In genomic region chr1:36203027-36203553, GRCh38 we compare ENCODE assay signal across 1 cellular context.
TF ChIP-seq lines count a peak whose summit lies in the region.

No MANE protein-coding gene starts in this region.

TF ChIP-seq in IMR-90, 13 proteins besides CTCF, POLR2A, EP300 and RAD21:
- TF ChIP-seq MAZ (IDR thresholded peaks at IDR 0.05; ENCODE audit: borderline replicate concordance, low read depth, low read length) = no peak
- TF ChIP-seq USF2 (IDR thresholded peaks at IDR 0.05; ENCODE audit: low read depth, low read length) = no peak
- no peak for TF ChIP-seq FOS (IDR thresholded peaks at IDR 0.05; ENCODE audit: low read depth, low read length)
- no peak for TF ChIP-seq RFX5 (IDR thresholded peaks at IDR 0.05; ENCODE audit: low read depth, low read length)
- no peak for TF ChIP-seq MXI1 (IDR thresholded peaks at IDR 0.05; ENCODE audit: borderline replicate concordance, low read depth, low read length)
- TF ChIP-seq MAFK (IDR thresholded peaks at IDR 0.05; ENCODE audit: low read depth, low read length) = no peak
